In genomic region chr10:79223001-79223345, GRCh38 we compare ENCODE assay signal across 13 cellular contexts.
DNase-seq lines count a peak whose midpoint lies in the region; ATAC-seq and TF ChIP-seq lines count a peak whose summit lies in the region.
"Had no signal": no experiment of that assay in that cellular context is flagged by ENCODE, and none has a peak within 500 bp of the region (broad histone marks: within the 10 kb centered on the region; RNA-seq: fewer than 3 reads in every experiment).

No MANE protein-coding gene starts in this region.

- no peaks in the 10 kb centered on the region for H3K4me1 Mint-ChIP-seq in activated T-cell treated with anti-CD3 and anti-CD28 coated beads, Interleukin-2, amount 50 U/mL, for 24 hours (ENCODE audit: low read depth)
- H3K4me1 Mint-ChIP-seq: activated CD8-positive, alpha-beta memory T cell treated with anti-CD3 and anti-CD28 coated beads, Interleukin-2, amount 10 ng/mL, durations not matched to agents 7 days and 5 days had no signal

- H3K27me3 Mint-ChIP-seq in activated T-cell treated with anti-CD3 and anti-CD28 coated beads, Interleukin-2, amount 50 U/mL, for 24 hours, result no peaks in the 10 kb centered on the region
- H3K27me3 Mint-ChIP-seq: activated CD8-positive, alpha-beta memory T cell treated with anti-CD3 and anti-CD28 coated beads, Interleukin-2, amount 10 ng/mL, durations not matched to agents 7 days and 5 days; CD4-positive, alpha-beta memory T cell had no signal

- no peak overlapping the region for H3K4me3 Mint-ChIP-seq in activated T-cell treated with anti-CD3 and anti-CD28 coated beads, Interleukin-2, amount 50 U/mL, for 24 hours
- H3K4me3 Mint-ChIP-seq: activated CD8-positive, alpha-beta memory T cell treated with anti-CD3 and anti-CD28 coated beads, Interleukin-2, amount 10 ng/mL, durations not matched to agents 7 days and 5 days; CD4-positive, alpha-beta memory T cell had no signal

- H3K4me1 ChIP-seq in esophagus muscularis mucosa, result peaks cover 66 to 89% (median 76%) of the 10 kb centered on the region in 4 donors
- H3K4me1 ChIP-seq in muscle layer of colon (ENCODE audit: insufficient read depth, low read length), result peaks cover 89% of the 10 kb centered on the region
- H3K4me1 ChIP-seq in stomach smooth muscle (ENCODE audit: control insufficient read depth, insufficient read depth, low read length), result peaks cover 76% of the 10 kb centered on the region

- H3K9me3 ChIP-seq in esophagus muscularis mucosa (no peaks in the 10 kb centered on the region), muscle layer of colon (ENCODE audit: low read length) (no peaks in the 10 kb centered on the region), stomach smooth muscle (ENCODE audit: control insufficient read depth in 2 of 2, low read length in 2 of 2) (no peaks in the 10 kb centered on the region)

- H3K9ac ChIP-seq in muscle layer of colon (ENCODE audit: low read length) (peak overlapping the region; percentile 35), stomach smooth muscle (ENCODE audit: low read length in 2 of 2) (peak overlapping the region; percentile 55 to 80)

- no peak overlapping the region for H3K27ac Mint-ChIP-seq in activated naive CD4-positive, alpha-beta T cell treated with anti-CD3 and anti-CD28 coated beads, Interleukin-2, amount 50 U/mL, for 72 hours
- no peak overlapping the region for H3K27ac Mint-ChIP-seq in activated T-cell treated with anti-CD3 and anti-CD28 coated beads, Interleukin-2, amount 50 U/mL, for 24 hours
- H3K27ac Mint-ChIP-seq: activated CD8-positive, alpha-beta memory T cell treated with anti-CD3 and anti-CD28 coated beads, Interleukin-2, amount 10 ng/mL, durations not matched to agents 7 days and 5 days had no signal

- DNase-seq in NCI-H1694 (lab: John Stamatoyannopoulos, UW) (peak; percentile 50), esophagus muscularis mucosa (ENCODE audit: extremely low spot score) (no peak)
- DNase-seq in activated naive CD4-positive, alpha-beta T cell treated with anti-CD3 and anti-CD28 coated beads, Interleukin-2, amount 50 U/mL, for 72 hours (ENCODE audit: low spot score in 2 of 2), result no peak
- no peak for DNase-seq in activated T-cell treated with anti-CD3 and anti-CD28 coated beads, Interleukin-2, amount 50 U/mL, for 24 hours
- no peak for DNase-seq in activated naive CD4-positive, alpha-beta T cell treated with Interleukin-2 at 50 U/mL for 16 hours
- DNase-seq: activated CD8-positive, alpha-beta memory T cell treated with anti-CD3 and anti-CD28 coated beads, Interleukin-2, amount 10 ng/mL, durations not matched to agents 7 days and 5 days; CD4-positive, alpha-beta memory T cell; GOT3; T-helper 9 cell had no signal

- intact Hi-C loops in esophagus muscularis mucosa (cut with DNase I), result no loop called here

- TF ChIP-seq CTCF in esophagus muscularis mucosa (IDR thresholded peaks at IDR 0.05), result no peak

- H3K4me3 ChIP-seq in esophagus muscularis mucosa, result peak overlapping the region in 2 of 4 donors; percentile 13 to 17
- no peak overlapping the region for H3K4me3 ChIP-seq in muscle layer of colon (ENCODE audit: low read depth in 1 of 2, low read length in 2 of 2)
- peak overlapping the region in 1 of 2 donors; percentile 40 for H3K4me3 ChIP-seq in stomach smooth muscle (ENCODE audit: low read length in 2 of 2)
- H3K4me3 ChIP-seq: K562 had no signal

- H3K27me3 ChIP-seq in esophagus muscularis mucosa (no peaks in the 10 kb centered on the region), muscle layer of colon (ENCODE audit: control insufficient read depth in 1 of 2, insufficient read depth in 2 of 2, low read length in 2 of 2) (no peaks in the 10 kb centered on the region), stomach smooth muscle (ENCODE audit: control insufficient read depth in 1 of 2, insufficient read depth in 2 of 2, low read length in 2 of 2) (no peaks in the 10 kb centered on the region)

- no peak for TF ChIP-seq EP300 in esophagus muscularis mucosa (IDR thresholded peaks at IDR 0.05)

- no peak for ATAC-seq in activated naive CD4-positive, alpha-beta T cell treated with anti-CD3 and anti-CD28 coated beads, Interleukin-2, amount 50 U/mL, for 72 hours
- ATAC-seq in HG03045 (IDR thresholded peaks at IDR 0.05; ENCODE audit: unreplicated experiment), result no peak
- ATAC-seq: activated CD8-positive, alpha-beta memory T cell treated with anti-CD3 and anti-CD28 coated beads, Interleukin-2, amount 10 ng/mL, durations not matched to agents 7 days and 5 days; K562 had no signal

- H3K36me3 ChIP-seq in esophagus muscularis mucosa (peaks cover 0 to 40% (median 29%) of the 10 kb centered on the region in 4 donors), muscle layer of colon (ENCODE audit: insufficient read depth, low read length) (peaks cover 9% of the 10 kb centered on the region), stomach smooth muscle (ENCODE audit: control insufficient read depth in 2 of 2, insufficient read depth in 2 of 2, low read length in 2 of 2) (peaks cover 0 to 12% of the 10 kb centered on the region in 2 donors)

- 44% methylated on average over 10 of the region's 11 CpGs for WGBS in esophagus muscularis mucosa

- H3K27ac ChIP-seq in esophagus muscularis mucosa (replicated peaks in 1 of 4), result peak overlapping the region; percentile 85 to 88 (median 86)
- H3K27ac ChIP-seq in muscle layer of colon (ENCODE audit: low read depth, low read length), result peak overlapping the region; percentile 95
- peak overlapping the region; percentile 99 for H3K27ac ChIP-seq in stomach smooth muscle (ENCODE audit: low read length)

- H3K9me3 Mint-ChIP-seq in activated naive CD4-positive, alpha-beta T cell treated with anti-CD3 and anti-CD28 coated beads, Interleukin-2, amount 50 U/mL, for 72 hours, result no peaks in the 10 kb centered on the region
- no peaks in the 10 kb centered on the region for H3K9me3 Mint-ChIP-seq in activated T-cell treated with anti-CD3 and anti-CD28 coated beads, Interleukin-2, amount 50 U/mL, for 24 hours
- H3K9me3 Mint-ChIP-seq: CD4-positive, alpha-beta memory T cell had no signal

- no peak for TF ChIP-seq POLR2A in esophagus muscularis mucosa (IDR thresholded peaks at IDR 0.05; ENCODE audit: low read depth)

- H3K36me3 Mint-ChIP-seq in activated naive CD4-positive, alpha-beta T cell treated with anti-CD3 and anti-CD28 coated beads, Interleukin-2, amount 50 U/mL, for 72 hours, result no peaks in the 10 kb centered on the region
- H3K36me3 Mint-ChIP-seq in activated T-cell treated with anti-CD3 and anti-CD28 coated beads, Interleukin-2, amount 50 U/mL, for 24 hours (ENCODE audit: low read depth), result no peaks in the 10 kb centered on the region
- H3K36me3 Mint-ChIP-seq: activated CD8-positive, alpha-beta memory T cell treated with anti-CD3 and anti-CD28 coated beads, Interleukin-2, amount 10 ng/mL, durations not matched to agents 7 days and 5 days had no signal
